19 cellular contexts compared by ENCODE assay signal in the genomic region with DNA sequence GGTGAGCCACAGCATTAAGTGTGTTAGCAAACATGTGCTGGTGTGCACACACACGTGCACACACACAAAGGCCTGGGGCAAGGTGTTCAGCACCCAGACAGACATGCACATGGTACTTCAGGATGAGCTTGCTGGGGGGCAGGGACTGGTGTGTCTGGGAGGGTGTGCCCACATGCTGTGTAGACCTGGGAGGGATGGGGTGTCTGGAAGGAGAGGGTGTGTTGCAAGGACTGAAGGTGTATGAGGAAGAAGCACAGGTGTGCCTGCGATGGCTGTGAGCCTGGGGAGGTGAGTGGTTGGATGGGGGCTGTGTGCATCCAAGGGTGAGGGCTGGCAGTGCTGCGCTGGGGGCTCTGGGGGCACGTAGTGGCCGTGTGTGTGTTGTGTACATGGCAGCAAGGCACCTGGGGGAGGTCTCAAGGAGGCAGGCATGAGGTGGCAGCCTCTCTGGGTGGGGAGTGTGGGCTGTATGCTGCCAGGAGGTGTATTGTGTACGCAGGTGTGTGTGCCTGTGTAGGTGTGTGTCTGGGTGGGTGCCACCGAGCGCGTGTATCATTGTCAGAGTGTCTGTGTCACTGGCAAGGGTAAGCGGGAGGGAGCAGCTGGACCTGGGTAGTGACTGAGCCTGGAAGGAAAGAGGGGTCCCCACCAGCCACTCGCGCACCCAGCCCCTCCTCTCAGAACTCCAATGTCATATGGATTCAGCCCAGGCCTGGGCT. TPM values are rescaled to one million over a fixed set of nuclear protein-coding genes. Genes with fewer than 3 reads are reported as not detected.
"Had no signal": no experiment of that assay in that cellular context is flagged by ENCODE, and none has a peak within 500 bp of the region (broad histone marks: within the 10 kb centered on the region; RNA-seq: fewer than 3 reads in every experiment).

No MANE protein-coding gene starts in this region.

- H3K9me3 ChIP-seq: esophagus muscularis mucosa, lower lobe of right lung, sigmoid colon had no signal

- DNase-seq: activated CD4-positive, alpha-beta T cell treated with anti-CD3 and anti-CD28 coated beads for 1 hour; activated CD8-positive, alpha-beta memory T cell treated with anti-CD3 and anti-CD28 coated beads, Interleukin-2, amount 50 U/mL, for 4 hours; activated CD8-positive, alpha-beta T cell treated with anti-CD3 and anti-CD28 coated beads for 36 hours; activated naive CD4-positive, alpha-beta T cell; central memory CD4-positive, alpha-beta T cell; immature natural killer cell; left cardiac atrium; lower lobe of right lung; naive B cell; occipital lobe; stimulated activated CD4-positive, alpha-beta T cell treated with anti-CD3 and anti-CD28 coated beads, Interleukin-2, amount 100 ng/mL, for 48 hours; stimulated activated naive CD4-positive, alpha-beta T cell treated with Interleukin-2 at 50 U/mL for 16 hours; T-helper 9 cell had no signal

- H3K27ac Mint-ChIP-seq: activated CD8-positive, alpha-beta T cell treated with anti-CD3 and anti-CD28 coated beads for 36 hours; activated T-helper 1 cell treated with anti-CD3 and anti-CD28 coated beads, Interleukin-12 subunit alpha, Interleukin-12 subunit beta, Interleukin-2, Interleukin-4 antibody, amounts not matched to agents 30 ng/mL and 10 ng/mL and 1 ng/mL, durations not matched to agents 14 hours and 24 hours and 36 hours; dendritic cell treated with granulocyte-macrophage colony-stimulating factor and Interleukin-4, amounts not matched to agents 40 ng/mL and 50 ng/mL, for 4 days; type B pancreatic cell had no signal

- H3K36me3 Mint-ChIP-seq: immature natural killer cell, naive B cell, type B pancreatic cell had no signal

- H3K4me3 ChIP-seq: esophagus muscularis mucosa, lower lobe of right lung, sigmoid colon had no signal

- H3K36me3 ChIP-seq: esophagus muscularis mucosa, lower lobe of right lung, sigmoid colon had no signal

- H3K4me3 Mint-ChIP-seq: activated CD8-positive, alpha-beta T cell treated with anti-CD3 and anti-CD28 coated beads for 36 hours; activated T-helper 1 cell treated with anti-CD3 and anti-CD28 coated beads, Interleukin-12 subunit alpha, Interleukin-12 subunit beta, Interleukin-2, Interleukin-4 antibody, amounts not matched to agents 30 ng/mL and 10 ng/mL and 1 ng/mL, durations not matched to agents 14 hours and 24 hours and 36 hours; dendritic cell treated with granulocyte-macrophage colony-stimulating factor and Interleukin-4, amounts not matched to agents 40 ng/mL and 50 ng/mL, for 4 days; type B pancreatic cell had no signal

- H3K9me3 Mint-ChIP-seq: activated CD8-positive, alpha-beta T cell treated with anti-CD3 and anti-CD28 coated beads for 36 hours; activated T-helper 1 cell treated with anti-CD3 and anti-CD28 coated beads, Interleukin-12 subunit alpha, Interleukin-12 subunit beta, Interleukin-2, Interleukin-4 antibody, amounts not matched to agents 30 ng/mL and 10 ng/mL and 1 ng/mL, durations not matched to agents 14 hours and 24 hours and 36 hours; dendritic cell treated with granulocyte-macrophage colony-stimulating factor and Interleukin-4, amounts not matched to agents 40 ng/mL and 50 ng/mL, for 4 days; immature natural killer cell; naive B cell; type B pancreatic cell had no signal

- H3K27ac ChIP-seq: esophagus muscularis mucosa, lower lobe of right lung, sigmoid colon had no signal

- ATAC-seq: activated CD8-positive, alpha-beta T cell treated with anti-CD3 and anti-CD28 coated beads for 36 hours; left cardiac atrium; lower lobe of right lung had no signal

RNA-seq across cellular contexts. Expression of gene NRXN2, which starts 2.2 kb away (rescaled TPM):
- total RNA-seq: pulmonary artery endothelial cell had no signal
